Comparison of ENCODE assay signal across 10 cellular contexts in genomic region chr6:13923527-13924145, GRCh38. TPM values are rescaled to one million over a fixed set of nuclear protein-coding genes. Genes with fewer than 3 reads are reported as not detected.
A peak's percentile ranks its signal among the peaks of the same experiment; 100 is the strongest.
DNase-seq lines count a peak whose midpoint lies in the region; ATAC-seq, FAIRE-seq and TF ChIP-seq lines count a peak whose summit lies in the region.
"Had no signal": no experiment of that assay in that cellular context is flagged by ENCODE, and none has a peak within 500 bp of the region (broad histone marks: within the 10 kb centered on the region; RNA-seq: fewer than 3 reads in every experiment).

No MANE protein-coding gene starts in this region.

- TF ChIP-seq CTCF in A549 (IDR thresholded peaks at IDR 0.05) (no peak), kidney (IDR thresholded peaks at IDR 0.05; ENCODE audit: borderline replicate concordance, extremely low read depth, insufficient read depth) (no peak)

- H3K27ac Mint-ChIP-seq in activated naive CD8-positive, alpha-beta T cell treated with anti-CD3 and anti-CD28 coated beads, Interleukin-2, amount 50 U/mL, for 24 hours: no peak overlapping the region

- no peaks in the 10 kb centered on the region for H3K36me3 ChIP-seq in kidney (ENCODE audit: control insufficient read depth in 1 of 2, insufficient read depth in 2 of 2, low read length in 2 of 2)
- H3K36me3 ChIP-seq: tibial nerve had no signal

- peak overlapping the region; percentile 60 to 86 for H3K27ac ChIP-seq in A549
- H3K27ac ChIP-seq in kidney (ENCODE audit: low read depth in 2 of 2, low read length in 2 of 2): no peak overlapping the region

- TF ChIP-seq RAD21 in A549 (conservative IDR thresholded peaks at IDR 0.05 in 1 of 2, IDR thresholded peaks at IDR 0.05 in 1 of 2): no peak

- H3K9ac ChIP-seq in kidney (ENCODE audit: low read length in 2 of 2): no peak overlapping the region

- H3K4me2 ChIP-seq in A549: peak overlapping the region; percentile 81

- peaks cover 52% of the 10 kb centered on the region for H3K27me3 Mint-ChIP-seq in activated naive CD8-positive, alpha-beta T cell treated with anti-CD3 and anti-CD28 coated beads, Interleukin-2, amount 50 U/mL, for 24 hours

- H3K4me3 ChIP-seq in A549: peak overlapping the region; percentile 59
- peak overlapping the region; percentile 36 to 64 for H3K4me3 ChIP-seq in kidney (ENCODE audit: low read length in 2 of 2)

- no peaks in the 10 kb centered on the region for H3K36me3 Mint-ChIP-seq in activated naive CD8-positive, alpha-beta T cell treated with anti-CD3 and anti-CD28 coated beads, Interleukin-2, amount 50 U/mL, for 24 hours (ENCODE audit: low read depth)

- CTCF ChIA-PET in A549 (lab: Yijun Ruan, JAX): interaction anchor here (0.8 to 1.7 kb wide), 7 partner anchors 8 to 1699 kb away, joined by 3 to 8 read pairs (median 3); no protein-coding TSS in a partner anchor

- peak overlapping the region; percentile 73 for H3K4me3 Mint-ChIP-seq in activated naive CD8-positive, alpha-beta T cell treated with anti-CD3 and anti-CD28 coated beads, Interleukin-2, amount 50 U/mL, for 24 hours

- no peaks in the 10 kb centered on the region for H3K9me3 ChIP-seq in A549
- H3K9me3 ChIP-seq in kidney (ENCODE audit: control insufficient read depth in 1 of 2, low read length in 2 of 2): no peaks in the 10 kb centered on the region
- H3K9me3 ChIP-seq: tibial nerve had no signal

- FAIRE-seq in A549 (lab: Jason Lieb, UNC): no peak
- FAIRE-seq in H54 (lab: Jason Lieb, UNC): no peak
- FAIRE-seq in kidney (lab: Jason Lieb, UNC): no peak

- TF ChIP-seq POLR2A in A549 (IDR thresholded peaks at IDR 0.05; ENCODE audit: low read length) (no peak), H54 (IDR thresholded peaks at IDR 0.05; ENCODE audit: low read depth, low read length) (no peak)

- TF ChIP-seq EP300 in A549 (IDR thresholded peaks at IDR 0.05): no peak

- intact Hi-C loops in kidney (cut with DNase I): no loop called here

- POLR2A ChIA-PET in A549 (lab: Yijun Ruan, JAX): no interaction called here

- peaks cover 13% of the 10 kb centered on the region for H3K4me1 Mint-ChIP-seq in activated naive CD8-positive, alpha-beta T cell treated with anti-CD3 and anti-CD28 coated beads, Interleukin-2, amount 50 U/mL, for 24 hours

- H3K4me1 ChIP-seq in A549: 0 out of 3 replicates have a peak, but pooled peaks cover 6% of the 10 kb centered on the region
- peaks cover 0 to 8% of the 10 kb centered on the region in 2 donors for H3K4me1 ChIP-seq in kidney (ENCODE audit: control insufficient read depth in 1 of 2, insufficient read depth in 1 of 2, low read depth in 1 of 2, low read length in 2 of 2)

- DNase-seq in A549 (ENCODE audit: low read depth in 1 of 2, low spot score in 1 of 2) (peak in 1 of 2 experiments; percentile 15), H54 (ENCODE audit: insufficient read length, low spot score) (peak; percentile 79), kidney (no peak), NCI-H526 (lab: John Stamatoyannopoulos, UW) (no peak), AML-193 (lab: John Stamatoyannopoulos, UW) (no peak)
- no peak for DNase-seq in activated naive CD8-positive, alpha-beta T cell treated with anti-CD3 and anti-CD28 coated beads, Interleukin-2, amount 50 U/mL, for 24 hours

- 19% methylated on average over 5 of the region's 5 CpGs for WGBS in A549 (ENCODE audit: missing lambda C conversion rate)

- ATAC-seq in A549 (peak; percentile 39 to 52; a peak in 3 of 6 replicates), HG03039 (IDR thresholded peaks at IDR 0.05; ENCODE audit: unreplicated experiment) (no peak), HG03108 (IDR thresholded peaks at IDR 0.05; ENCODE audit: unreplicated experiment) (no peak)
- no peak for ATAC-seq in activated naive CD8-positive, alpha-beta T cell treated with anti-CD3 and anti-CD28 coated beads, Interleukin-2, amount 50 U/mL, for 24 hours

- no peaks in the 10 kb centered on the region for H3K9me3 Mint-ChIP-seq in activated naive CD8-positive, alpha-beta T cell treated with anti-CD3 and anti-CD28 coated beads, Interleukin-2, amount 50 U/mL, for 24 hours

TF ChIP-seq in A549, 52 proteins besides CTCF, POLR2A, EP300 and RAD21:
- TF ChIP-seq TP53 (CRISPR knock-in tag; IDR thresholded peaks at IDR 0.05) (no peak), FOSB (CRISPR knock-in tag; IDR thresholded peaks at IDR 0.05) (no peak), FOSL2 (IDR thresholded peaks at IDR 0.05) (no peak), FOSL2 (CRISPR knock-in tag; IDR thresholded peaks at IDR 0.05) (peak; percentile 9; the same call in 1 of the 2 replicates)
TF ChIP-seq in A549: peak in this region for 1.

RNA-seq across cellular contexts. Expression of gene RNF182, which starts 1.1 kb away (rescaled TPM):
- polyA plus RNA-seq in A549 (2011; rRNA removed): 1.7 and 2.5 TPM in 2 replicates
- polyA plus RNA-seq in A549 (2012; cell fraction: cytosol; rRNA removed): 0.53 and 1.00 TPM in 2 replicates
- 0.56 and 1.2 TPM in 2 replicates for polyA plus RNA-seq in A549 (2012; cell fraction: nucleus; rRNA removed)
- 4.2 to 4.9 TPM (median 4.4 TPM) in 3 replicates for polyA plus RNA-seq in A549 (2017; fragmentation: RNase III; extraction: RNeasy Plus Mini Kit Qiagen cat#74134 plus additional on column Dnase treatment)
- 1.8 and 2.8 TPM in 2 replicates for polyA minus RNA-seq in A549 (2011; rRNA and poly(A)+ RNA removed)
- total RNA-seq in kidney: 3.9 TPM
- 0.90 TPM for polyA plus RNA-seq in kidney (ENCODE audit: insufficient read depth, low read depth, low replicate concordance)
- total RNA-seq: activated CD8-positive, alpha-beta memory T cell treated with anti-CD3 and anti-CD28 coated beads for 36 hours had no signal

Comparison
In these comparisons a context has a peak if more than half of its experiments do, and no peak if none do; other contexts are left out.
1. ATAC-seq: peak in A549 (2 of 2); none in activated naive CD8-positive, alpha-beta T cell treated with anti-CD3 and anti-CD28 coated beads, Interleukin-2, amount 50 U/mL, for 24 hours (single experiment), HG03039 (single experiment) and HG03108 (single experiment).
2. H3K27ac ChIP-seq: peak in A549 (2 of 2); none in kidney (0 of 2).